ENCODE assay signal across 8 cellular contexts in the genomic region with DNA sequence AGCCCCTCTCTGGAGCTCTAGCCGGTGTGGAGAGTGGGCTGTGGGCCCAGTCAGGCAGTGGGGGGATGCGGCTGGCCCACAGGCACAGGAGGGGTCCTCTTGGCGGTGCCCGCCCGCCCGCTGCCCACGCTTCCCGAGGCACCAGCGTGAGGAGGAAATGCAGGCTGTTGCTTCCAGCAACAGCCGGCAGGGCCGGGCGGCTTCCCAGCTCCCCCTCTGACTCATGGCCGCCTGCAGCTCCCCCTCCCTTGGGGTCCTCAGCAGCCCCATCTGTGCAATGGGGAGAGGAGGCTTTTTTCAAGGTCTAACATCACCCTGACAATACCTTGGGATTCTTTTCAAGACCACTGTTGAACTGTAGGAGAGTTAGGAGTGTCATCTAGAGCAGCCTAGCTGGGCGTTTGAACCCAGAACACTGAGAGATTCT. TPM values are rescaled to one million over a fixed set of nuclear protein-coding genes. Genes with fewer than 3 reads are reported as not detected.
DNase-seq lines count a peak whose midpoint lies in the region; ATAC-seq and TF ChIP-seq lines count a peak whose summit lies in the region.

No MANE protein-coding gene starts in this region.

- CTCF ChIA-PET in activated CD8-positive, alpha-beta memory T cell treated with anti-CD3 and anti-CD28 coated beads, Interleukin-2, amount 10 ng/mL, durations not matched to agents 7 days and 5 days (lab: Charles Lee): interaction anchor here (0.7 to 2.2 kb wide), 4 partner anchors 14 to 32 kb away, joined by 3 to 6 read pairs (median 3); no protein-coding TSS in a partner anchor

- no peak overlapping the region for H3K27ac Mint-ChIP-seq in activated T-cell treated with anti-CD3 and anti-CD28 coated beads, Interleukin-2, amount 50 U/mL, for 72 hours
- H3K27ac Mint-ChIP-seq in activated T-helper 1 cell treated with anti-CD3 and anti-CD28 coated beads, Interleukin-12 subunit alpha, Interleukin-12 subunit beta, Interleukin-2, Interleukin-4 antibody, amounts not matched to agents 30 ng/mL and 10 ng/mL and 1 ng/mL, durations not matched to agents 14 hours and 24 hours and 36 hours: no peak overlapping the region
- H3K27ac Mint-ChIP-seq in activated CD8-positive, alpha-beta memory T cell treated with anti-CD3 and anti-CD28 coated beads, Interleukin-2, amount 10 ng/mL, durations not matched to agents 7 days and 5 days: no peak overlapping the region

- H3K4me1 ChIP-seq in HUES6 (ENCODE audit: control insufficient read depth, insufficient read depth, low read length): peaks cover 82% of the 10 kb centered on the region
- peaks cover 48 to 83% of the 10 kb centered on the region in 2 donors for H3K4me1 ChIP-seq in breast epithelium
- H3K4me1 ChIP-seq in tibial artery: peaks cover 11 to 100% (median 93%) of the 10 kb centered on the region in 4 donors
- H3K4me1 ChIP-seq in Karpas-422 (ENCODE audit: low read length): peaks cover 6% of the 10 kb centered on the region

- no peak overlapping the region for H3K4me3 Mint-ChIP-seq in activated T-cell treated with anti-CD3 and anti-CD28 coated beads, Interleukin-2, amount 50 U/mL, for 72 hours
- H3K4me3 Mint-ChIP-seq in activated T-helper 1 cell treated with anti-CD3 and anti-CD28 coated beads, Interleukin-12 subunit alpha, Interleukin-12 subunit beta, Interleukin-2, Interleukin-4 antibody, amounts not matched to agents 30 ng/mL and 10 ng/mL and 1 ng/mL, durations not matched to agents 14 hours and 24 hours and 36 hours: no peak overlapping the region
- H3K4me3 Mint-ChIP-seq in activated CD8-positive, alpha-beta memory T cell treated with anti-CD3 and anti-CD28 coated beads, Interleukin-2, amount 10 ng/mL, durations not matched to agents 7 days and 5 days: no peak overlapping the region

- peaks cover 11% of the 10 kb centered on the region for H3K27me3 Mint-ChIP-seq in activated T-cell treated with anti-CD3 and anti-CD28 coated beads, Interleukin-2, amount 50 U/mL, for 72 hours (ENCODE audit: low read depth)
- H3K27me3 Mint-ChIP-seq in activated T-helper 1 cell treated with anti-CD3 and anti-CD28 coated beads, Interleukin-12 subunit alpha, Interleukin-12 subunit beta, Interleukin-2, Interleukin-4 antibody, amounts not matched to agents 30 ng/mL and 10 ng/mL and 1 ng/mL, durations not matched to agents 14 hours and 24 hours and 36 hours (ENCODE audit: insufficient read depth): peaks cover 9% of the 10 kb centered on the region
- H3K27me3 Mint-ChIP-seq in activated CD8-positive, alpha-beta memory T cell treated with anti-CD3 and anti-CD28 coated beads, Interleukin-2, amount 10 ng/mL, durations not matched to agents 7 days and 5 days: no peaks in the 10 kb centered on the region

- H3K9me2 ChIP-seq in Karpas-422 (replicated peaks; ENCODE audit: insufficient read depth, low read length): no peaks in the 10 kb centered on the region

- H3K27me3 ChIP-seq in HUES6 (ENCODE audit: control insufficient read depth, insufficient read depth, low read length) (no peaks in the 10 kb centered on the region), breast epithelium (no peaks in the 10 kb centered on the region), tibial artery (no peaks in the 10 kb centered on the region), Karpas-422 (ENCODE audit: low read length) (no peaks in the 10 kb centered on the region)

- H3K9ac ChIP-seq in HUES6 (ENCODE audit: low read length): no peak overlapping the region
- no peak overlapping the region for H3K9ac ChIP-seq in Karpas-422 (ENCODE audit: low read length)

- H3K9me3 ChIP-seq in HUES6 (ENCODE audit: control insufficient read depth, insufficient read depth, low read depth, low read length): no peaks in the 10 kb centered on the region
- no peaks in the 10 kb centered on the region for H3K9me3 ChIP-seq in breast epithelium
- no peaks in the 10 kb centered on the region for H3K9me3 ChIP-seq in tibial artery
- no peaks in the 10 kb centered on the region for H3K9me3 ChIP-seq in Karpas-422 (ENCODE audit: low read length)

- no peak for DNase-seq in breast epithelium (ENCODE audit: low spot score in 2 of 2)
- DNase-seq in lung microvascular endothelial cell (ENCODE audit: low read depth in 2 of 2): peak; percentile 59 to 65
- peak in 1 of 2 donors; percentile 85 for DNase-seq in tibial artery
- DNase-seq in activated T-cell treated with anti-CD3 and anti-CD28 coated beads, Interleukin-2, amount 50 U/mL, for 72 hours: no peak
- no peak for DNase-seq in Karpas-422
- DNase-seq in activated T-helper 1 cell treated with anti-CD3 and anti-CD28 coated beads, Interleukin-12 subunit alpha, Interleukin-12 subunit beta, Interleukin-2, Interleukin-4 antibody, amounts not matched to agents 30 ng/mL and 10 ng/mL and 1 ng/mL, durations not matched to agents 14 hours and 24 hours and 36 hours (ENCODE audit: low spot score): no peak
- no peak for DNase-seq in activated CD8-positive, alpha-beta memory T cell treated with anti-CD3 and anti-CD28 coated beads, Interleukin-2, amount 10 ng/mL, durations not matched to agents 7 days and 5 days

- H3K27ac ChIP-seq in HUES6 (ENCODE audit: low read depth, low read length) (no peak overlapping the region), breast epithelium (peak overlapping the region; percentile 97), tibial artery (peak overlapping the region; percentile 88 to 94), Karpas-422 (ENCODE audit: low read length) (no peak overlapping the region)

- intact Hi-C loops in breast epithelium (cut with DNase I; ENCODE audit: low total_unique reads): no loop called here
- intact Hi-C loops in tibial artery (cut with DNase I; ENCODE audit: low total_unique reads): loop anchor here (5.0 kb wide), 1 partner anchor 39 kb away; no protein-coding TSS in a partner anchor
- intact Hi-C loops in activated T-helper 1 cell treated with anti-CD3 and anti-CD28 coated beads, Interleukin-12 subunit alpha, Interleukin-12 subunit beta, Interleukin-2, Interleukin-4 antibody, amounts not matched to agents 30 ng/mL and 10 ng/mL and 1 ng/mL, durations not matched to agents 14 hours and 24 hours and 36 hours (cut with micrococcal nuclease): no loop called here

- ATAC-seq in activated T-cell treated with anti-CD3 and anti-CD28 coated beads, Interleukin-2, amount 50 U/mL, for 72 hours (replicated peaks in 1 of 2): no peak
- no peak for ATAC-seq in activated CD8-positive, alpha-beta memory T cell treated with anti-CD3 and anti-CD28 coated beads, Interleukin-2, amount 10 ng/mL, durations not matched to agents 7 days and 5 days

- no peak for TF ChIP-seq POLR2A in breast epithelium (IDR thresholded peaks at IDR 0.05)

- H3K36me3 ChIP-seq in HUES6 (ENCODE audit: control insufficient read depth, insufficient read depth, low read length) (peaks cover 7% of the 10 kb centered on the region; the same call in 1 of the 2 replicates), breast epithelium (no peaks in the 10 kb centered on the region), tibial artery (no peaks in the 10 kb centered on the region), Karpas-422 (ENCODE audit: insufficient read depth, low read length) (no peaks in the 10 kb centered on the region)

- H3K4me2 ChIP-seq in Karpas-422 (ENCODE audit: low read depth, low read length, poor library complexity, severe bottlenecking): no peak overlapping the region

- TF ChIP-seq CTCF in breast epithelium (IDR thresholded peaks at IDR 0.05) (peak in 1 of 3 donors; percentile 19), tibial artery (IDR thresholded peaks at IDR 0.05) (peak in 1 of 2 experiments; percentile 35)

- H3K79me2 ChIP-seq in Karpas-422 (ENCODE audit: low read length): no peaks in the 10 kb centered on the region

- no peak overlapping the region for H2AFZ ChIP-seq in Karpas-422 (ENCODE audit: low read length)

- H3K4me3 ChIP-seq in HUES6 (ENCODE audit: low read depth, low read length) (peak overlapping the region; percentile 4; the same call in 1 of the 2 replicates), breast epithelium (peak overlapping the region in 2 of 3 donors; percentile 13 to 48), tibial artery (no peak overlapping the region), Karpas-422 (ENCODE audit: low read length) (no peak overlapping the region)

- peaks cover 8% of the 10 kb centered on the region; the same call in 1 of the 2 replicates for H4K20me1 ChIP-seq in Karpas-422 (ENCODE audit: insufficient read depth, low read depth, low read length)

- peaks cover 7% of the 10 kb centered on the region for H3K4me1 Mint-ChIP-seq in activated T-cell treated with anti-CD3 and anti-CD28 coated beads, Interleukin-2, amount 50 U/mL, for 72 hours (ENCODE audit: low read depth)
- H3K4me1 Mint-ChIP-seq in activated T-helper 1 cell treated with anti-CD3 and anti-CD28 coated beads, Interleukin-12 subunit alpha, Interleukin-12 subunit beta, Interleukin-2, Interleukin-4 antibody, amounts not matched to agents 30 ng/mL and 10 ng/mL and 1 ng/mL, durations not matched to agents 14 hours and 24 hours and 36 hours (ENCODE audit: low read depth): peaks cover 5% of the 10 kb centered on the region
- peaks cover 11% of the 10 kb centered on the region for H3K4me1 Mint-ChIP-seq in activated CD8-positive, alpha-beta memory T cell treated with anti-CD3 and anti-CD28 coated beads, Interleukin-2, amount 10 ng/mL, durations not matched to agents 7 days and 5 days

- H3K9me3 Mint-ChIP-seq in activated T-cell treated with anti-CD3 and anti-CD28 coated beads, Interleukin-2, amount 50 U/mL, for 72 hours: no peaks in the 10 kb centered on the region
- H3K9me3 Mint-ChIP-seq in activated T-helper 1 cell treated with anti-CD3 and anti-CD28 coated beads, Interleukin-12 subunit alpha, Interleukin-12 subunit beta, Interleukin-2, Interleukin-4 antibody, amounts not matched to agents 30 ng/mL and 10 ng/mL and 1 ng/mL, durations not matched to agents 14 hours and 24 hours and 36 hours: no peaks in the 10 kb centered on the region
- H3K9me3 Mint-ChIP-seq in activated CD8-positive, alpha-beta memory T cell treated with anti-CD3 and anti-CD28 coated beads, Interleukin-2, amount 10 ng/mL, durations not matched to agents 7 days and 5 days (ENCODE audit: low read depth): no peaks in the 10 kb centered on the region

- H3K36me3 Mint-ChIP-seq in activated T-cell treated with anti-CD3 and anti-CD28 coated beads, Interleukin-2, amount 50 U/mL, for 72 hours (ENCODE audit: insufficient read depth in 2 of 2): no peaks in the 10 kb centered on the region
- H3K36me3 Mint-ChIP-seq in activated T-helper 1 cell treated with anti-CD3 and anti-CD28 coated beads, Interleukin-12 subunit alpha, Interleukin-12 subunit beta, Interleukin-2, Interleukin-4 antibody, amounts not matched to agents 30 ng/mL and 10 ng/mL and 1 ng/mL, durations not matched to agents 14 hours and 24 hours and 36 hours (ENCODE audit: low read depth): no peaks in the 10 kb centered on the region
- H3K36me3 Mint-ChIP-seq in activated CD8-positive, alpha-beta memory T cell treated with anti-CD3 and anti-CD28 coated beads, Interleukin-2, amount 10 ng/mL, durations not matched to agents 7 days and 5 days: no peaks in the 10 kb centered on the region

RNA-seq across cellular contexts. Expression of a gene that starts 10.4 kb away (rescaled TPM):
- total RNA-seq in breast epithelium (10 to 100 TPM; 33.9 to 66.9 (median 38.3) TPM), lung microvascular endothelial cell (20.7 and 39.1 TPM in 2 replicates)
- total RNA-seq in activated T-cell treated with anti-CD3 and anti-CD28 coated beads, Interleukin-2, amount 50 U/mL, for 72 hours: 1 to 10 TPM; 1.2 to 1.9 TPM
- total RNA-seq in Karpas-422 (2014; rRNA removed; shearing (Covaris generic); ENCODE audit: low replicate concordance): 2.8 and 2.9 TPM in 2 replicates
- total RNA-seq in activated T-helper 1 cell treated with anti-CD3 and anti-CD28 coated beads, Interleukin-12 subunit alpha, Interleukin-12 subunit beta, Interleukin-2, Interleukin-4 antibody, amounts not matched to agents 30 ng/mL and 10 ng/mL and 1 ng/mL, durations not matched to agents 14 hours and 24 hours and 36 hours: 0.88 and 1.7 TPM in 2 replicates
- 1 to 10 TPM; 1.8 to 4.1 TPM for total RNA-seq in activated CD8-positive, alpha-beta memory T cell treated with anti-CD3 and anti-CD28 coated beads, Interleukin-2, amount 10 ng/mL, durations not matched to agents 7 days and 5 days

Comparison
In these comparisons a context has a peak if more than half of its experiments do, and no peak if none do; other contexts are left out.
1. H3K27ac ChIP-seq: peak in breast epithelium (2 of 2) and tibial artery (2 of 2); none in HUES6 (single experiment) and Karpas-422 (single experiment).
2. H3K4me3 ChIP-seq: peak in HUES6 (single experiment) and breast epithelium (2 of 3); none in tibial artery (0 of 2) and Karpas-422 (single experiment).
3. DNase-seq: peak in lung microvascular endothelial cell (2 of 2); none in breast epithelium (0 of 2), activated T-cell treated with anti-CD3 and anti-CD28 coated beads, Interleukin-2, amount 50 U/mL, for 72 hours (0 of 2), Karpas-422 (single experiment), activated T-helper 1 cell treated with anti-CD3 and anti-CD28 coated beads, Interleukin-12 subunit alpha, Interleukin-12 subunit beta, Interleukin-2, Interleukin-4 antibody, amounts not matched to agents 30 ng/mL and 10 ng/mL and 1 ng/mL, durations not matched to agents 14 hours and 24 hours and 36 hours (single experiment) and activated CD8-positive, alpha-beta memory T cell treated with anti-CD3 and anti-CD28 coated beads, Interleukin-2, amount 10 ng/mL, durations not matched to agents 7 days and 5 days (single experiment).